In genomic region chr5:144028058-144028457, GRCh38 we compare ENCODE assay signal across 1 cellular context.
TF ChIP-seq lines count a peak whose summit lies in the region.

No MANE protein-coding gene starts in this region.

TF ChIP-seq in IMR-90, 13 proteins besides CTCF, POLR2A, EP300 and RAD21 (continued from another document):
- TF ChIP-seq ELK1 (IDR thresholded peaks at IDR 0.05; ENCODE audit: borderline replicate concordance, low read depth, low read length) (no peak), BHLHE40 (IDR thresholded peaks at IDR 0.05; ENCODE audit: low read depth, low read length) (no peak)
